In genomic region chr1:155976913-155977606, GRCh38 we compare ENCODE assay signal across 8 cellular contexts. TPM values are rescaled to one million over a fixed set of nuclear protein-coding genes. Genes with fewer than 3 reads are reported as not detected.
DNase-seq lines count a peak whose midpoint lies in the region; ATAC-seq, FAIRE-seq and TF ChIP-seq lines count a peak whose summit lies in the region.

No MANE protein-coding gene starts in this region.

- no peaks in the 10 kb centered on the region for H3K9me3 Mint-ChIP-seq in dendritic cell treated with granulocyte-macrophage colony-stimulating factor and Interleukin-4, amounts not matched to agents 40 ng/mL and 50 ng/mL, for 4 days
- no peaks in the 10 kb centered on the region for H3K9me3 Mint-ChIP-seq in naive thymus-derived CD8-positive, alpha-beta T cell

- H3K4me3 Mint-ChIP-seq in dendritic cell treated with granulocyte-macrophage colony-stimulating factor and Interleukin-4, amounts not matched to agents 40 ng/mL and 50 ng/mL, for 4 days = peak overlapping the region; percentile 86
- H3K4me3 Mint-ChIP-seq in naive thymus-derived CD8-positive, alpha-beta T cell = peak overlapping the region; percentile 89 to 100 (median 96)

- peak overlapping the region; percentile 90 for H3K4me2 ChIP-seq in PC-3 (ENCODE audit: low read length)

- H3K4me3 ChIP-seq in GM12875 (ENCODE audit: low read depth, low read length) (peak overlapping the region; percentile 96), PC-3 (ENCODE audit: low read length) (peak overlapping the region; percentile 97)

- H3K4me1 ChIP-seq in PC-3 (ENCODE audit: insufficient read depth, low read length) = peaks cover 44% of the 10 kb centered on the region

- ATAC-seq in PC-3 (peak; percentile 23; the same call in 1 of the 2 replicates), GM18907 (IDR thresholded peaks at IDR 0.05; ENCODE audit: unreplicated experiment) (no peak)
- peak; percentile 5 to 7 for ATAC-seq in naive thymus-derived CD8-positive, alpha-beta T cell

- POLR2A ChIA-PET in PC-3 (lab: Charles Lee; ENCODE audit: unreplicated experiment) = interaction anchor here (0.6 to 0.9 kb wide), 3 partner anchors 14 to 297 kb away, joined by 3 to 8 read pairs (median 8); no protein-coding TSS in a partner anchor
- POLR2A ChIA-PET in naive thymus-derived CD8-positive, alpha-beta T cell (lab: Charles Lee) = interaction anchor here (0.5 to 31.8 kb wide), 16 partner anchors 1 to 734 kb away, joined by 3 to 612 read pairs (median 4); partner anchors contain the start of genes ARHGEF2, CLK2, KHDC4 and LAMTOR2

- no peak for TF ChIP-seq CTCF in GM12875 (IDR thresholded peaks at IDR 0.05; ENCODE audit: borderline replicate concordance, insufficient read depth, low read depth, low read length)
- TF ChIP-seq CTCF in PC-3 (conservative IDR thresholded peaks at IDR 0.05; ENCODE audit: low read depth, low read length) = no peak

- no peaks in the 10 kb centered on the region for H3K27me3 ChIP-seq in PC-3 (ENCODE audit: low read length)

- peak overlapping the region; percentile 92 for H3K9ac ChIP-seq in PC-3 (ENCODE audit: low read length)

- H4K20me1 ChIP-seq in PC-3 (ENCODE audit: low read length) = peaks cover 18% of the 10 kb centered on the region

- H3K36me3 ChIP-seq in PC-3 (ENCODE audit: low read depth, low read length) = no peaks in the 10 kb centered on the region

- H3K27ac Mint-ChIP-seq in dendritic cell treated with granulocyte-macrophage colony-stimulating factor and Interleukin-4, amounts not matched to agents 40 ng/mL and 50 ng/mL, for 4 days = peak overlapping the region; percentile 93
- peak overlapping the region; percentile 85 to 97 (median 94) for H3K27ac Mint-ChIP-seq in naive thymus-derived CD8-positive, alpha-beta T cell

- H3K27ac ChIP-seq in PC-3 (ENCODE audit: low read length) = peak overlapping the region; percentile 57

- no TSS peak for BruUV-seq in PC-3 (replicated peaks; lab: Mats Ljungman, UMichigan)

- peaks cover 87% of the 10 kb centered on the region for H3K4me1 Mint-ChIP-seq in dendritic cell treated with granulocyte-macrophage colony-stimulating factor and Interleukin-4, amounts not matched to agents 40 ng/mL and 50 ng/mL, for 4 days (ENCODE audit: low read depth)
- peaks cover 63 to 78% (median 71%) of the 10 kb centered on the region in 4 donors for H3K4me1 Mint-ChIP-seq in naive thymus-derived CD8-positive, alpha-beta T cell

- peak; percentile 37 for DNase-seq in PC-3
- peak in 1 of 10 donors; percentile 24 for DNase-seq in naive thymus-derived CD8-positive, alpha-beta T cell
- no peak for DNase-seq in H54 (ENCODE audit: insufficient read length, low spot score)
- DNase-seq in Kasumi-1 (lab: John Stamatoyannopoulos, UW) = no peak
- DNase-seq in SW 1271 (lab: John Stamatoyannopoulos, UW) = no peak

- FAIRE-seq in H54 (lab: Jason Lieb, UNC) = no peak

- peak overlapping the region; percentile 96; the same call in 1 of the 2 replicates for H2AFZ ChIP-seq in PC-3 (ENCODE audit: low read length)

- intact Hi-C loops in PC-3 (cut with micrococcal nuclease) = loop anchor here (5.0 kb wide), 1 partner anchor 145 kb away; no protein-coding TSS in a partner anchor
- intact Hi-C loops in dendritic cell treated with granulocyte-macrophage colony-stimulating factor and Interleukin-4, amounts not matched to agents 40 ng/mL and 50 ng/mL, for 4 days (cut with micrococcal nuclease) = loop anchor here (5.0 kb wide), 2 partner anchors 35 to 105 kb away; partner anchors contain the start of genes MEX3A and RXFP4

- peaks cover 85% of the 10 kb centered on the region for H3K36me3 Mint-ChIP-seq in dendritic cell treated with granulocyte-macrophage colony-stimulating factor and Interleukin-4, amounts not matched to agents 40 ng/mL and 50 ng/mL, for 4 days (ENCODE audit: low read depth)
- H3K36me3 Mint-ChIP-seq in naive thymus-derived CD8-positive, alpha-beta T cell = peaks cover 0 to 18% (median 5%) of the 10 kb centered on the region in 3 donors

- H3K9me2 ChIP-seq in PC-3 (replicated peaks; ENCODE audit: low read length) = no peaks in the 10 kb centered on the region

- CTCF ChIA-PET in PC-3 (lab: Charles Lee) = interaction anchor here (0.6 to 2.4 kb wide), 5 partner anchors 13 to 172 kb away, joined by 3 to 11 read pairs (median 8); no protein-coding TSS in a partner anchor

- H3K79me2 ChIP-seq in PC-3 (ENCODE audit: low read length) = peaks cover 74% of the 10 kb centered on the region

- no peaks in the 10 kb centered on the region for H3K27me3 Mint-ChIP-seq in dendritic cell treated with granulocyte-macrophage colony-stimulating factor and Interleukin-4, amounts not matched to agents 40 ng/mL and 50 ng/mL, for 4 days
- H3K27me3 Mint-ChIP-seq in naive thymus-derived CD8-positive, alpha-beta T cell = no peaks in the 10 kb centered on the region

- TF ChIP-seq POLR2A in H54 (IDR thresholded peaks at IDR 0.05; ENCODE audit: low read depth, low read length) = no peak

- no peaks in the 10 kb centered on the region for H3F3A ChIP-seq in PC-3 (ENCODE audit: low read length, unreplicated experiment)

- no peaks in the 10 kb centered on the region for H3K9me3 ChIP-seq in PC-3 (ENCODE audit: low read length)

RNA-seq across cellular contexts. Expression of gene ARHGEF2, which starts 1.3 kb away (rescaled TPM):
- total RNA-seq in PC-3 (2014; rRNA removed) = 65.9 and 70.8 TPM in 2 replicates
- 100 to 1,000 TPM; 204 to 210 TPM for total RNA-seq in naive thymus-derived CD8-positive, alpha-beta T cell
- 10 to 100 TPM; 13.8 to 22.0 (median 15.8) TPM for polyA plus RNA-seq in naive thymus-derived CD8-positive, alpha-beta T cell

RNA-seq across cellular contexts. Expression of gene RXFP4, which starts 35.6 kb away (rescaled TPM):
- not detected in 2 replicates for total RNA-seq in PC-3 (2014; rRNA removed)
- not detected for total RNA-seq in naive thymus-derived CD8-positive, alpha-beta T cell
- under 1 TPM in 1 of 3 donors, not detected in 2; 0.46 TPM for polyA plus RNA-seq in naive thymus-derived CD8-positive, alpha-beta T cell

RNA-seq across cellular contexts. Expression of gene KHDC4, which starts 42.8 kb away (rescaled TPM):
- total RNA-seq in PC-3 (2014; rRNA removed) = 63.4 and 64.4 TPM in 2 replicates
- 100 to 1,000 TPM; 109 to 110 TPM for total RNA-seq in naive thymus-derived CD8-positive, alpha-beta T cell
- polyA plus RNA-seq in naive thymus-derived CD8-positive, alpha-beta T cell = 1 to 10 TPM; 5.0 to 7.2 (median 6.5) TPM

RNA-seq across cellular contexts. Expression of gene SSR2, which starts 43.7 kb away (rescaled TPM):
- total RNA-seq in PC-3 (2014; rRNA removed) = 282 and 293 TPM in 2 replicates
- 100 to 1,000 TPM; 199 to 218 TPM for total RNA-seq in naive thymus-derived CD8-positive, alpha-beta T cell
- polyA plus RNA-seq in naive thymus-derived CD8-positive, alpha-beta T cell = 100 to 1,000 TPM; 345 to 396 (median 347) TPM
